Comparison of ENCODE assay signal across 1 cellular context in genomic region chr20:33013701-33014326, GRCh38.
TF ChIP-seq lines count a peak whose summit lies in the region.

No MANE protein-coding gene starts in this region.

TF ChIP-seq in HepG2, 621 proteins besides CTCF, POLR2A, EP300 and RAD21 (continues in another document):
- no peak for TF ChIP-seq REST (IDR thresholded peaks at IDR 0.05; ENCODE audit: borderline replicate concordance in 1 of 2, low read depth in 1 of 2, low read length in 2 of 2)
- no peak for TF ChIP-seq NR2F1 (CRISPR knock-in tag; IDR thresholded peaks at IDR 0.05)
- no peak for TF ChIP-seq FOXP4 (CRISPR knock-in tag; IDR thresholded peaks at IDR 0.05)
- 0 out of 2 replicates have a peak, but pooled peaks have one; percentile 48 for TF ChIP-seq MTA1 (CRISPR knock-in tag; IDR thresholded peaks at IDR 0.05; ENCODE audit: borderline replicate concordance)
- no peak for TF ChIP-seq ZNF605 (CRISPR knock-in tag; IDR thresholded peaks at IDR 0.05)
- no peak for TF ChIP-seq ZNF20 (CRISPR knock-in tag; IDR thresholded peaks at IDR 0.05)
- TF ChIP-seq ZFP36L1 (CRISPR knock-in tag; IDR thresholded peaks at IDR 0.05) = no peak
- no peak for TF ChIP-seq ZNF3 (CRISPR knock-in tag; IDR thresholded peaks at IDR 0.05)
- TF ChIP-seq RFX1 (IDR thresholded peaks at IDR 0.05) = no peak
- no peak for TF ChIP-seq ADNP (CRISPR knock-in tag; IDR thresholded peaks at IDR 0.05)
- no peak for TF ChIP-seq ZNF543 (CRISPR knock-in tag; IDR thresholded peaks at IDR 0.05)
- TF ChIP-seq IKZF1 (IDR thresholded peaks at IDR 0.05) = no peak
- TF ChIP-seq PHF5A (CRISPR knock-in tag; IDR thresholded peaks at IDR 0.05; ENCODE audit: low read depth, unreplicated experiment) = no peak
- TF ChIP-seq TRIM22 (IDR thresholded peaks at IDR 0.05) = no peak
- TF ChIP-seq HNRNPK (IDR thresholded peaks at IDR 0.05; ENCODE audit: low read depth, low read length, poor library complexity, severe bottlenecking) = no peak
- TF ChIP-seq HBP1 (CRISPR knock-in tag; IDR thresholded peaks at IDR 0.05; ENCODE audit: low read depth) = no peak
- TF ChIP-seq FOXM1 (CRISPR knock-in tag; IDR thresholded peaks at IDR 0.05) = no peak
- TF ChIP-seq ZNF17 (CRISPR knock-in tag; IDR thresholded peaks at IDR 0.05) = no peak
- TF ChIP-seq RBM39 (IDR thresholded peaks at IDR 0.05; ENCODE audit: low read depth, low read length, poor library complexity, severe bottlenecking) = no peak
- no peak for TF ChIP-seq HNF1B (CRISPR knock-in tag; IDR thresholded peaks at IDR 0.05)
- 0 out of 2 replicates have a peak, but pooled peaks have one; percentile 34 for TF ChIP-seq SP4 (CRISPR knock-in tag; IDR thresholded peaks at IDR 0.05)
- TF ChIP-seq EHMT2 (IDR thresholded peaks at IDR 0.05; ENCODE audit: borderline replicate concordance, low read depth, low read length) = no peak
- no peak for TF ChIP-seq ZNF484 (CRISPR knock-in tag; IDR thresholded peaks at IDR 0.05; ENCODE audit: borderline replicate concordance, low read depth)
- TF ChIP-seq NFYC (CRISPR knock-in tag; IDR thresholded peaks at IDR 0.05) = no peak
- no peak for TF ChIP-seq ZNF468 (CRISPR knock-in tag; IDR thresholded peaks at IDR 0.05)
- no peak for TF ChIP-seq HMGXB3 (CRISPR knock-in tag; IDR thresholded peaks at IDR 0.05; ENCODE audit: borderline replicate concordance)
- no peak for TF ChIP-seq RXRA (CRISPR knock-in tag; IDR thresholded peaks at IDR 0.05)
- no peak for TF ChIP-seq NPAS2 (CRISPR knock-in tag; IDR thresholded peaks at IDR 0.05; ENCODE audit: borderline replicate concordance)
- TF ChIP-seq RBFOX2 (IDR thresholded peaks at IDR 0.05; ENCODE audit: low read depth, low read length) = peak; percentile 85
- TF ChIP-seq PRMT3 (CRISPR knock-in tag; IDR thresholded peaks at IDR 0.05; ENCODE audit: borderline replicate concordance, low read depth) = no peak
- TF ChIP-seq RFXANK (CRISPR knock-in tag; IDR thresholded peaks at IDR 0.05) = no peak
- TF ChIP-seq KDM5B (CRISPR knock-in tag; IDR thresholded peaks at IDR 0.05; ENCODE audit: borderline replicate concordance) = 0 out of 2 replicates have a peak, but pooled peaks have one; percentile 41
- TF ChIP-seq ZNF75D (CRISPR knock-in tag; IDR thresholded peaks at IDR 0.05; ENCODE audit: borderline replicate concordance) = no peak
- TF ChIP-seq DBP (CRISPR knock-in tag; IDR thresholded peaks at IDR 0.05; ENCODE audit: not compliant biosample characterization) = no peak
- TF ChIP-seq NR2F6 (IDR thresholded peaks at IDR 0.05) = no peak
- no peak for TF ChIP-seq NR2F6 (CRISPR knock-in tag; IDR thresholded peaks at IDR 0.05)
- TF ChIP-seq TP53 (CRISPR knock-in tag; conservative IDR thresholded peaks at IDR 0.05) = no peak
- TF ChIP-seq HOMEZ (CRISPR knock-in tag; IDR thresholded peaks at IDR 0.05; ENCODE audit: low read depth) = no peak
- TF ChIP-seq GATA4 (IDR thresholded peaks at IDR 0.05; ENCODE audit: borderline replicate concordance, low read depth) = no peak
- TF ChIP-seq AKAP8 (CRISPR knock-in tag; IDR thresholded peaks at IDR 0.05) = peak; percentile 56; the same call in 1 of the 2 replicates
- TF ChIP-seq KDM4B (CRISPR knock-in tag; IDR thresholded peaks at IDR 0.05) = no peak
- TF ChIP-seq MTERF4 (CRISPR knock-in tag; IDR thresholded peaks at IDR 0.05) = no peak
- no peak for TF ChIP-seq SETDB1 (CRISPR knock-in tag; IDR thresholded peaks at IDR 0.05; ENCODE audit: borderline replicate concordance)
- TF ChIP-seq ZNF282 (IDR thresholded peaks at IDR 0.05; ENCODE audit: partially characterized antibody) = no peak
- TF ChIP-seq ZFP90 (CRISPR knock-in tag; IDR thresholded peaks at IDR 0.05; ENCODE audit: borderline replicate concordance) = no peak
- no peak for TF ChIP-seq SAP130 (CRISPR knock-in tag; IDR thresholded peaks at IDR 0.05; ENCODE audit: low read depth)
- TF ChIP-seq ZBTB21 (CRISPR knock-in tag; IDR thresholded peaks at IDR 0.05) = no peak
- TF ChIP-seq ZGPAT (CRISPR knock-in tag; IDR thresholded peaks at IDR 0.05) = no peak
